8 cellular contexts compared by ENCODE assay signal in genomic region chr6:42901538-42901957, GRCh38. TPM values are rescaled to one million over a fixed set of nuclear protein-coding genes. Genes with fewer than 3 reads are reported as not detected.
DNase-seq lines count a peak whose midpoint lies in the region; ATAC-seq and TF ChIP-seq lines count a peak whose summit lies in the region.

No MANE protein-coding gene starts in this region.

- H3K27ac ChIP-seq in HL-60 (replicated peaks), result no peak overlapping the region

- H3K4me3 ChIP-seq in HL-60 (replicated peaks; ENCODE audit: insufficient read depth, low read length), result no peak overlapping the region

- H3K27me3 ChIP-seq in HL-60 (ENCODE audit: insufficient read depth, poor library complexity, severe bottlenecking), result no peaks in the 10 kb centered on the region

- DNase-seq in HL-60 (ENCODE audit: low read depth in 1 of 2, low spot score in 1 of 2) (peak; percentile 52 to 85), NCI-H774 (lab: John Stamatoyannopoulos, UW) (peak; percentile 87), ecto neural progenitor cell (ENCODE audit: low spot score) (peak; percentile 80), lung microvascular endothelial cell (ENCODE audit: low read depth in 2 of 2) (peak; percentile 86 to 87)
- DNase-seq in activated CD4-positive, alpha-beta T cell treated with anti-CD3 and anti-CD28 coated beads, Interleukin-2, amount 50 U/mL, for 4 hours, result peak; percentile 50 to 54
- peak; percentile 13 for DNase-seq in stimulated activated CD8-positive, alpha-beta memory T cell treated with anti-CD3 and anti-CD28 coated beads, Interleukin-12 subunit alpha, Interleukin-12 subunit beta, amount 100 ng/mL, for 4 hours (ENCODE audit: low read depth)

- no peak for ATAC-seq in GM19395 (IDR thresholded peaks at IDR 0.05; ENCODE audit: unreplicated experiment)

- TF ChIP-seq CTCF in GM12874 (IDR thresholded peaks at IDR 0.05; ENCODE audit: insufficient read depth, low read depth, low read length) (peak; percentile 65), HL-60 (IDR thresholded peaks at IDR 0.05; ENCODE audit: insufficient read depth, low read length) (peak; percentile 76)

RNA-seq across cellular contexts. Expression of gene PTCRA, which starts 14.3 kb away (rescaled TPM):
- total RNA-seq in lung microvascular endothelial cell, result not detected in 2 replicates

RNA-seq across cellular contexts. Expression of gene RPL7L1, which starts 22.1 kb away (rescaled TPM):
- 76.5 and 91.5 TPM in 2 replicates for total RNA-seq in lung microvascular endothelial cell

RNA-seq across cellular contexts. Expression of gene CNPY3, which starts 27.7 kb away (rescaled TPM):
- 16.6 and 38.1 TPM in 2 replicates for total RNA-seq in lung microvascular endothelial cell

RNA-seq across cellular contexts. Expression of gene GNMT, which starts 59.0 kb away (rescaled TPM):
- under 0.01 TPM in 1 of 2 replicates, not detected in the other for total RNA-seq in lung microvascular endothelial cell

Comparison
In these comparisons a context has a peak if more than half of its experiments do, and no peak if none do; other contexts are left out.
1. DNase-seq: peak in every context shown above with its lines; median percentile 87 in NCI-H774; 86 in lung microvascular endothelial cell; 80 in ecto neural progenitor cell; 68 in HL-60; 52 in activated CD4-positive, alpha-beta T cell treated with anti-CD3 and anti-CD28 coated beads, Interleukin-2, amount 50 U/mL, for 4 hours; 13 in stimulated activated CD8-positive, alpha-beta memory T cell treated with anti-CD3 and anti-CD28 coated beads, Interleukin-12 subunit alpha, Interleukin-12 subunit beta, amount 100 ng/mL, for 4 hours.